ENCODE assay signal across 1 cellular context in genomic region chr6:32624565-32624964, GRCh38.
TF ChIP-seq lines count a peak whose summit lies in the region.

No MANE protein-coding gene starts in this region.

TF ChIP-seq in HEK293, 187 proteins besides CTCF, POLR2A, EP300 and RAD21 (continued from another document and continues in another):
- TF ChIP-seq ZNF398 (tag by site-specific recombination; IDR thresholded peaks at IDR 0.05) (no peak), AEBP2 (tag by site-specific recombination; IDR thresholded peaks at IDR 0.05; ENCODE audit: borderline replicate concordance) (no peak), ZNF394 (tag by site-specific recombination; IDR thresholded peaks at IDR 0.05; ENCODE audit: borderline replicate concordance) (no peak), ZBTB1 (tag by site-specific recombination; IDR thresholded peaks at IDR 0.05) (no peak), ZNF629 (tag by site-specific recombination; IDR thresholded peaks at IDR 0.05) (no peak), ZNF658 (tag by site-specific recombination; IDR thresholded peaks at IDR 0.05) (no peak), ZNF571 (tag by site-specific recombination; IDR thresholded peaks at IDR 0.05) (no peak), ZNF121 (tag by site-specific recombination; IDR thresholded peaks at IDR 0.05) (no peak), ZNF366 (tag by site-specific recombination; conservative IDR thresholded peaks at IDR 0.05) (no peak), HOXA7 (CRISPR knock-in tag; IDR thresholded peaks at IDR 0.05; ENCODE audit: borderline replicate concordance) (no peak), ZNF843 (tag by site-specific recombination; IDR thresholded peaks at IDR 0.05) (peak; percentile 94), TCF7L2 (IDR thresholded peaks at IDR 0.05; ENCODE audit: borderline replicate concordance, low read depth, low read length) (0 out of 2 replicates have a peak, but pooled peaks have one; percentile 51), FEZF1 (tag by site-specific recombination; IDR thresholded peaks at IDR 0.05) (peak; percentile 86), RBAK (tag by site-specific recombination; IDR thresholded peaks at IDR 0.05) (no peak), ZBTB17 (tag by site-specific recombination; IDR thresholded peaks at IDR 0.05) (no peak), ZBTB7A (tag by site-specific recombination; IDR thresholded peaks at IDR 0.05; ENCODE audit: low read depth) (no peak), ZNF302 (tag by site-specific recombination; IDR thresholded peaks at IDR 0.05; ENCODE audit: low read depth) (no peak), ZBTB10 (tag by site-specific recombination; IDR thresholded peaks at IDR 0.05) (no peak), ZNF223 (tag by site-specific recombination; IDR thresholded peaks at IDR 0.05) (no peak), ZNF707 (tag by site-specific recombination; IDR thresholded peaks at IDR 0.05) (no peak), ZNF350 (tag by site-specific recombination; IDR thresholded peaks at IDR 0.05) (no peak), ZNF354C (tag by site-specific recombination; IDR thresholded peaks at IDR 0.05; ENCODE audit: borderline replicate concordance, low read depth) (no peak), ZNF26 (tag by site-specific recombination; IDR thresholded peaks at IDR 0.05) (no peak), ZBTB8A (tag by site-specific recombination; IDR thresholded peaks at IDR 0.05) (no peak; the same call in 1 of the 2 replicates), GLI2 (tag by site-specific recombination; IDR thresholded peaks at IDR 0.05; ENCODE audit: borderline replicate concordance, low read depth) (0 out of 2 replicates have a peak, but pooled peaks have one; percentile 22), ZNF37A (tag by site-specific recombination; IDR thresholded peaks at IDR 0.05) (no peak), ZNF18 (tag by site-specific recombination; IDR thresholded peaks at IDR 0.05) (peak; percentile 55; the same call in 1 of the 2 replicates), ZNF792 (tag by site-specific recombination; IDR thresholded peaks at IDR 0.05) (0 out of 2 replicates have a peak, but pooled peaks have one; percentile 72), KLF17 (tag by site-specific recombination; IDR thresholded peaks at IDR 0.05) (no peak), ZNF610 (tag by site-specific recombination; IDR thresholded peaks at IDR 0.05; ENCODE audit: borderline replicate concordance) (peak; percentile 58; the same call in 1 of the 2 replicates), ZNF785 (tag by site-specific recombination; IDR thresholded peaks at IDR 0.05) (no peak)
- TF ChIP-seq, protein P1, sequence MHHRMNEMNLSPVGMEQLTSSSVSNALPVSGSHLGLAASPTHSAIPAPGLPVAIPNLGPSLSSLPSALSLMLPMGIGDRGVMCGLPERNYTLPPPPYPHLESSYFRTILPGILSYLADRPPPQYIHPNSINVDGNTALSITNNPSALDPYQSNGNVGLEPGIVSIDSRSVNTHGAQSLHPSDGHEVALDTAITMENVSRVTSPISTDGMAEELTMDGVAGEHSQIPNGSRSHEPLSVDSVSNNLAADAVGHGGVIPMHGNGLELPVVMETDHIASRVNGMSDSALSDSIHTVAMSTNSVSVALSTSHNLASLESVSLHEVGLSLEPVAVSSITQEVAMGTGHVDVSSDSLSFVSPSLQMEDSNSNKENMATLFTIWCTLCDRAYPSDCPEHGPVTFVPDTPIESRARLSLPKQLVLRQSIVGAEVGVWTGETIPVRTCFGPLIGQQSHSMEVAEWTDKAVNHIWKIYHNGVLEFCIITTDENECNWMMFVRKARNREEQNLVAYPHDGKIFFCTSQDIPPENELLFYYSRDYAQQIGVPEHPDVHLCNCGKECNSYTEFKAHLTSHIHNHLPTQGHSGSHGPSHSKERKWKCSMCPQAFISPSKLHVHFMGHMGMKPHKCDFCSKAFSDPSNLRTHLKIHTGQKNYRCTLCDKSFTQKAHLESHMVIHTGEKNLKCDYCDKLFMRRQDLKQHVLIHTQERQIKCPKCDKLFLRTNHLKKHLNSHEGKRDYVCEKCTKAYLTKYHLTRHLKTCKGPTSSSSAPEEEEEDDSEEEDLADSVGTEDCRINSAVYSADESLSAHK (tag by site-specific recombination; IDR thresholded peaks at IDR 0.05), result peak; percentile 56
- TF ChIP-seq, protein P2, sequence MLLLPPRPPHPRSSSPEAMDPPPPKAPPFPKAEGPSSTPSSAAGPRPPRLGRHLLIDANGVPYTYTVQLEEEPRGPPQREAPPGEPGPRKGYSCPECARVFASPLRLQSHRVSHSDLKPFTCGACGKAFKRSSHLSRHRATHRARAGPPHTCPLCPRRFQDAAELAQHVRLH (tag by site-specific recombination; IDR thresholded peaks at IDR 0.05), result peak; percentile 83
- TF ChIP-seq, protein P3, sequence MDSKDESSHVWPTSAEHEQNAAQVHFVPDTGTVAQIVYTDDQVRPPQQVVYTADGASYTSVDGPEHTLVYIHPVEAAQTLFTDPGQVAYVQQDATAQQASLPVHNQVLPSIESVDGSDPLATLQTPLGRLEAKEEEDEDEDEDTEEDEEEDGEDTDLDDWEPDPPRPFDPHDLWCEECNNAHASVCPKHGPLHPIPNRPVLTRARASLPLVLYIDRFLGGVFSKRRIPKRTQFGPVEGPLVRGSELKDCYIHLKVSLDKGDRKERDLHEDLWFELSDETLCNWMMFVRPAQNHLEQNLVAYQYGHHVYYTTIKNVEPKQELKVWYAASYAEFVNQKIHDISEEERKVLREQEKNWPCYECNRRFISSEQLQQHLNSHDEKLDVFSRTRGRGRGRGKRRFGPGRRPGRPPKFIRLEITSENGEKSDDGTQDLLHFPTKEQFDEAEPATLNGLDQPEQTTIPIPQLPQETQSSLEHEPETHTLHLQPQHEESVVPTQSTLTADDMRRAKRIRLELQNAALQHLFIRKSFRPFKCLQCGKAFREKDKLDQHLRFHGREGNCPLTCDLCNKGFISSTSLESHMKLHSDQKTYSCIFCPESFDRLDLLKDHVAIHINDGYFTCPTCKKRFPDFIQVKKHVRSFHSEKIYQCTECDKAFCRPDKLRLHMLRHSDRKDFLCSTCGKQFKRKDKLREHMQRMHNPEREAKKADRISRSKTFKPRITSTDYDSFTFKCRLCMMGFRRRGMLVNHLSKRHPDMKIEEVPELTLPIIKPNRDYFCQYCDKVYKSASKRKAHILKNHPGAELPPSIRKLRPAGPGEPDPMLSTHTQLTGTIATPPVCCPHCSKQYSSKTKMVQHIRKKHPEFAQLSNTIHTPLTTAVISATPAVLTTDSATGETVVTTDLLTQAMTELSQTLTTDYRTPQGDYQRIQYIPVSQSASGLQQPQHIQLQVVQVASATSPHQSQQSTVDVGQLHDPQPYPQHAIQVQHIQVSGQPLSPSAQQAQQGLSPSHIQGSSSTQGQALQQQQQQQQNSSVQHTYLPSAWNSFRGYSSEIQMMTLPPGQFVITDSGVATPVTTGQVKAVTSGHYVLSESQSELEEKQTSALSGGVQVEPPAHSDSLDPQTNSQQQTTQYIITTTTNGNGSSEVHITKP (tag by site-specific recombination; IDR thresholded peaks at IDR 0.05), result no peak
- TF ChIP-seq, protein P4, sequence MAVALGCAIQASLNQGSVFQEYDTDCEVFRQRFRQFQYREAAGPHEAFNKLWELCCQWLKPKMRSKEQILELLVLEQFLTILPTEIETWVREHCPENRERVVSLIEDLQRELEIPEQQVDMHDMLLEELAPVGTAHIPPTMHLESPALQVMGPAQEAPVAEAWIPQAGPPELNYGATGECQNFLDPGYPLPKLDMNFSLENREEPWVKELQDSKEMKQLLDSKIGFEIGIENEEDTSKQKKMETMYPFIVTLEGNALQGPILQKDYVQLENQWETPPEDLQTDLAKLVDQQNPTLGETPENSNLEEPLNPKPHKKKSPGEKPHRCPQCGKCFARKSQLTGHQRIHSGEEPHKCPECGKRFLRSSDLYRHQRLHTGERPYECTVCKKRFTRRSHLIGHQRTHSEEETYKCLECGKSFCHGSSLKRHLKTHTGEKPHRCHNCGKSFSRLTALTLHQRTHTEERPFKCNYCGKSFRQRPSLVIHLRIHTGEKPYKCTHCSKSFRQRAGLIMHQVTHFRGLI (tag by site-specific recombination; IDR thresholded peaks at IDR 0.05), result no peak
